ENCODE assay signal across 21 cellular contexts in the genomic region with DNA sequence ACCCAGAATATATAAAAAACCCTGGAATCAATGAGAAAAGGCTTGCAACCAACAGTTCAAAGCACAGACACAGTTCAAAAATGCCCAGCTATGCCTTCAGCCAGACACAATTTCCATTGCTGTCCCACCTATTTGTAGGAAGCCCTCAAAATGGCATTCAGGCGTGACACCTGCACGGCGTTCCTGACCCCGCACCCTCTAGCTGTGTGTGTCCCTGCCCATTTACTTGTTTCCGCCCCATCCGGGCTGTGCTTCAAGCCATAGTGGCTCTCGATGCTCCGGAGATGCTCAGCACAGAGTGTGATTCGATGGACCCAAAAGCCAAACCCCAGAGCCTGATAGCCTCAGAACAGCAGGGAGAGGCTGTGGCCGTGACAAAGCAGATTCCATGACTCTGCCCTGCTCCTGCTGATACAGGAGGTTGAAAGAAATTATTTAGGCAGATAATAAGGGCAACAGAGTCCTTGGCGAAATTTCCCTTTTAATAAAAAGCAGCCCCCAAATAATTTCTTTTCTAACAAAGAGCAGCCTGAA. TPM values are rescaled to one million over a fixed set of nuclear protein-coding genes. Genes with fewer than 3 reads are reported as not detected.
A peak's percentile ranks its signal among the peaks of the same experiment; 100 is the strongest.
DNase-seq lines count a peak whose midpoint lies in the region; TF ChIP-seq lines count a peak whose summit lies in the region.
"Had no signal": no experiment of that assay in that cellular context is flagged by ENCODE, and none has a peak within 500 bp of the region (broad histone marks: within the 10 kb centered on the region; RNA-seq: fewer than 3 reads in every experiment).

No MANE protein-coding gene starts in this region.

- H3K9me3 Mint-ChIP-seq in neural crest cell, result no peaks in the 10 kb centered on the region
- H3K9me3 Mint-ChIP-seq: activated CD4-positive, alpha-beta memory T cell treated with anti-CD3 and anti-CD28 coated beads, Interleukin-2, amount 10 ng/mL, durations not matched to agents 7 days and 5 days; stimulated activated memory B cell treated with anti-CD40 and anti-IgM and Interleukin-4, amounts not matched to agents 10 μg/mL and 1 μg/mL and 100 μg/mL, for 72 hours had no signal

- H3K4me3 Mint-ChIP-seq in neural crest cell, result peak overlapping the region; percentile 54
- H3K4me3 Mint-ChIP-seq: activated CD4-positive, alpha-beta memory T cell treated with anti-CD3 and anti-CD28 coated beads, Interleukin-2, amount 10 ng/mL, durations not matched to agents 7 days and 5 days; stimulated activated memory B cell treated with anti-CD40 and anti-IgM and Interleukin-4, amounts not matched to agents 10 μg/mL and 1 μg/mL and 100 μg/mL, for 72 hours had no signal

- peak overlapping the region; percentile 54 for H3K27ac ChIP-seq in RWPE1
- H3K27ac ChIP-seq: adrenal gland; BLaER1 treated with 17β-estradiol and CSF1 and Interleukin-3, amounts not matched to agents 10 nM and 100 nM; lower lobe of right lung; prostate gland; tibial artery; VCaP had no signal

- no peaks in the 10 kb centered on the region for H3K4me1 Mint-ChIP-seq in neural crest cell
- H3K4me1 Mint-ChIP-seq: activated CD4-positive, alpha-beta memory T cell treated with anti-CD3 and anti-CD28 coated beads, Interleukin-2, amount 10 ng/mL, durations not matched to agents 7 days and 5 days; stimulated activated memory B cell treated with anti-CD40 and anti-IgM and Interleukin-4, amounts not matched to agents 10 μg/mL and 1 μg/mL and 100 μg/mL, for 72 hours had no signal

- no peaks in the 10 kb centered on the region for H3K27me3 Mint-ChIP-seq in neural crest cell (ENCODE audit: low read depth)
- H3K27me3 Mint-ChIP-seq: activated CD4-positive, alpha-beta memory T cell treated with anti-CD3 and anti-CD28 coated beads, Interleukin-2, amount 10 ng/mL, durations not matched to agents 7 days and 5 days; stimulated activated memory B cell treated with anti-CD40 and anti-IgM and Interleukin-4, amounts not matched to agents 10 μg/mL and 1 μg/mL and 100 μg/mL, for 72 hours had no signal

- DNase-seq in NCI-H2029 (lab: John Stamatoyannopoulos, UW) (peak; percentile 6), NCI-H2029 treated with DMSO at 0.1 percent for 48 hours (lab: John Stamatoyannopoulos, UW) (no peak), NCI-H187 (lab: John Stamatoyannopoulos, UW) (peak; percentile 72 to 86), RWPE1 (ENCODE audit: low spot score) (no peak), neural crest cell (ENCODE audit: low read depth, low spot score) (no peak), iPS-NIHi11 (ENCODE audit: low spot score) (no peak), NCI-H524 (lab: John Stamatoyannopoulos, UW) (no peak)
- no peak for DNase-seq in activated CD4-positive, alpha-beta T cell treated with anti-CD3 and anti-CD28 coated beads, Interleukin-2, amount 50 U/mL, for 1 hour
- DNase-seq: activated CD4-positive, alpha-beta memory T cell treated with anti-CD3 and anti-CD28 coated beads, Interleukin-2, amount 10 ng/mL, durations not matched to agents 7 days and 5 days; adrenal gland; central memory CD4-positive, alpha-beta T cell; effector CD8-positive, alpha-beta T cell; head of caudate nucleus; KG1; lower lobe of right lung; NK-92 treated with Interleukin-12 subunit alpha and Interleukin-12 subunit beta, amount 100 ng/mL, for 24 hours; tibial artery had no signal

- TF ChIP-seq CTCF in RWPE1 (conservative IDR thresholded peaks at IDR 0.05; ENCODE audit: low read depth) (no peak), neural crest cell (conservative IDR thresholded peaks at IDR 0.05) (no peak)

- H3K36me3 Mint-ChIP-seq in neural crest cell (ENCODE audit: low read depth), result peaks cover 4% of the 10 kb centered on the region

- CTCF ChIA-PET in RWPE1 (lab: Yijun Ruan, JAX), result interaction anchor here (0.8 kb wide), 1 partner anchor 8 kb away, joined by 3 read pairs; no protein-coding TSS in a partner anchor

- no peak overlapping the region for H3K27ac Mint-ChIP-seq in neural crest cell (ENCODE audit: unreplicated experiment)
- H3K27ac Mint-ChIP-seq: activated CD4-positive, alpha-beta memory T cell treated with anti-CD3 and anti-CD28 coated beads, Interleukin-2, amount 10 ng/mL, durations not matched to agents 7 days and 5 days; stimulated activated memory B cell treated with anti-CD40 and anti-IgM and Interleukin-4, amounts not matched to agents 10 μg/mL and 1 μg/mL and 100 μg/mL, for 72 hours had no signal

- POLR2A ChIA-PET in RWPE1 (lab: Yijun Ruan, JAX; ENCODE audit: low non-redundant PET), result interaction anchor here (1.3 kb wide), 1 partner anchor 16 kb away, joined by 6 read pairs; a partner anchor contains a TSS

RNA-seq across cellular contexts. Expression of a gene that starts 13.4 kb away (rescaled TPM):
- total RNA-seq in neural crest cell, result 107 and 108 TPM in 2 replicates

RNA-seq across cellular contexts. Expression of a gene that starts 13.8 kb away (rescaled TPM):
- 146 and 155 TPM in 2 replicates for total RNA-seq in neural crest cell

RNA-seq across cellular contexts. Expression of a gene that starts 16.4 kb away (rescaled TPM):
- 9.7 and 11.1 TPM in 2 replicates for total RNA-seq in neural crest cell

RNA-seq across cellular contexts. Expression of a gene that starts 16.6 kb away (rescaled TPM):
- 111 and 117 TPM in 2 replicates for total RNA-seq in neural crest cell

RNA-seq across cellular contexts. Expression of a gene that starts 43.8 kb away (rescaled TPM):
- total RNA-seq in neural crest cell, result 403 and 423 TPM in 2 replicates

Comparison
In these comparisons a context has a peak if more than half of its experiments do, and no peak if none do; other contexts are left out.
1. DNase-seq: peak in NCI-H2029 (single experiment) and NCI-H187 (2 of 2); none in NCI-H2029 treated with DMSO at 0.1 percent for 48 hours (single experiment), RWPE1 (single experiment), neural crest cell (single experiment), activated CD4-positive, alpha-beta T cell treated with anti-CD3 and anti-CD28 coated beads, Interleukin-2, amount 50 U/mL, for 1 hour (single experiment), iPS-NIHi11 (single experiment) and NCI-H524 (0 of 2).